ENCODE assay signal across 1 cellular context in the genomic region with DNA sequence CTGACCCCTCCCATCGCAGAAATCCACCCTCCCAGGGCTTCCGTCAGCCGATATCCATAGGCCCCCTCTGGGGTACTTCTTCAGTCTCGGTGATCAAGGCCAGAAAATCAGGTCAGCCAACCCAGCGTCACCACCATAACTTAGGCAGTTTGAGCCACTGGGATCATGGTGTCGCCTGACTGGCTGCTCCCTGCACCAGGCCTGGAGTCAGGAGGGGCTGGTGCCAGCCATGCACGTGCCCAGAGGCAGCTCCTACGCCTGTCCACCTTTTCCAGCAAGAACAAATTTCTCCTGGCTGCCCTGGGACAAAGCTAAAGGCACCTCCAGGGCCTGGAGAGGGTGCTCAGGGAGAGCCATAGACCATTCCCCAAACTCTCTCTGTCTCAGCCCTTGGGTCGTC.
A peak's percentile ranks its signal among the peaks of the same experiment; 100 is the strongest.
TF ChIP-seq lines count a peak whose summit lies in the region.

No MANE protein-coding gene starts in this region.

TF ChIP-seq in K562, 482 proteins besides CTCF, POLR2A, EP300 and RAD21:
- peak; percentile 6 for TF ChIP-seq POLR3A (IDR thresholded peaks at IDR 0.05; ENCODE audit: borderline replicate concordance, extremely low read depth, insufficient read depth, insufficient read length)
- TF ChIP-seq, protein P1, sequence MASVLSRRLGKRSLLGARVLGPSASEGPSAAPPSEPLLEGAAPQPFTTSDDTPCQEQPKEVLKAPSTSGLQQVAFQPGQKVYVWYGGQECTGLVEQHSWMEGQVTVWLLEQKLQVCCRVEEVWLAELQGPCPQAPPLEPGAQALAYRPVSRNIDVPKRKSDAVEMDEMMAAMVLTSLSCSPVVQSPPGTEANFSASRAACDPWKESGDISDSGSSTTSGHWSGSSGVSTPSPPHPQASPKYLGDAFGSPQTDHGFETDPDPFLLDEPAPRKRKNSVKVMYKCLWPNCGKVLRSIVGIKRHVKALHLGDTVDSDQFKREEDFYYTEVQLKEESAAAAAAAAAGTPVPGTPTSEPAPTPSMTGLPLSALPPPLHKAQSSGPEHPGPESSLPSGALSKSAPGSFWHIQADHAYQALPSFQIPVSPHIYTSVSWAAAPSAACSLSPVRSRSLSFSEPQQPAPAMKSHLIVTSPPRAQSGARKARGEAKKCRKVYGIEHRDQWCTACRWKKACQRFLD (CRISPR knock-in tag; IDR thresholded peaks at IDR 0.05): no peak
- TF ChIP-seq L3MBTL2 (IDR thresholded peaks at IDR 0.05): no peak
- 0 out of 2 replicates have a peak, but pooled peaks have one; percentile 31 for TF ChIP-seq GTF2E2 (tag; IDR thresholded peaks at IDR 0.05)
- TF ChIP-seq KDM2B (CRISPR knock-in tag; IDR thresholded peaks at IDR 0.05): no peak
